In the genomic region with DNA sequence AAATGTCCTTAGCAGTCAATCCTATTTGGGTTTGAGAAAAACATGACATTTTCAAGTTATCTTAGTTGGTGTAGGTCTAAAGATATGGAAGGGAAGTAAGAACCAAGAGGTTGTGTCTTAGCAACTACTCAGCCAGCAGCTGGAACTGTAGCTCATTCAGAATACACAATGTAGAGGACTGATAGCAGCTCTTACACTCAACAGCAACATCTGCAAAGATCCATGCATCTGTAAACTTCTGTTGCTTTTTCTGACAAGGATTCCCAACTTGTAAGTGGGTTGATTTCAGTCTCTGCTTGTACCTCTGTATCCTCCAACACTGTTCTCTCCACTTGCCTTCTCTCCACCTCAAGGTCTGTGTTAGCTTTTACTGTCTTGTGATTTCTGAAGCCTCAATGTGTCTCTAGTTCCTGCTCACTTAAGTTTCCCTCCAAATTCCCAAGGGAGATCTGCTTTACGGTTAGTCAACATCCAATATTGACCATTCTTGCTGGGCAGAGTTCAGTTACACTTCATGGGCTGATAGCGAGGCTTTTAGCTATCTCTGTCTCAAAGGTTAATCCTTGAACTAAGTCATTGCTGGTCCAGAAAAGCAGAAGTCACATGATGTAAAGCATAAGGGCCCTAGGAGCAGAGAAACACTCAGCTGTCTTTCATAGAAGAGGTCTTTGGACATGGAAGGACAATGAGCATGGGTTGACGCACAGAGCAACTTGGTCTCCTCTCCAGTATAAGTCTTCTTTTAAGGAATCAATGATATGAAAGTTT, we compare ENCODE assay signal across 20 cellular contexts.
"Had no signal": no experiment of that assay in that cellular context is flagged by ENCODE, and none has a peak within 500 bp of the region (broad histone marks: within the 10 kb centered on the region; RNA-seq: fewer than 3 reads in every experiment).

No MANE protein-coding gene starts in this region.

- H3K4me3 ChIP-seq: coronary artery, prostate gland, smooth muscle cell, upper lobe of right lung had no signal

- H3K4me1 ChIP-seq: prostate gland, upper lobe of right lung had no signal

- H3K27ac ChIP-seq: coronary artery, prostate gland, upper lobe of right lung had no signal

- H3K36me3 ChIP-seq: prostate gland, upper lobe of right lung had no signal

- H3K4me2 ChIP-seq: smooth muscle cell had no signal

- DNase-seq: activated B cell treated with CpG ODN at 0.5 μM for 24 hours; activated CD4-positive, alpha-beta T cell treated with anti-CD3 and anti-CD28 coated beads for 48 hours; activated CD8-positive, alpha-beta memory T cell treated with anti-CD3 and anti-CD28 coated beads, Interleukin-2, amount 50 U/mL, for 48 hours; activated gamma-delta T cell; activated T-cell treated with anti-CD3 and anti-CD28 coated beads, Interleukin-2, amount 50 U/mL, for 72 hours; amniotic stem cell; central memory CD4-positive, alpha-beta T cell; hippocampal formation; kidney; left ventricle myocardium superior; right cardiac atrium; stimulated activated CD4-positive, alpha-beta T cell treated with anti-CD3 and anti-CD28 coated beads, Interleukin-4, amount 100 ng/mL, for 4 hours; stimulated activated CD8-positive, alpha-beta memory T cell treated with anti-CD3 and anti-CD28 coated beads, Interleukin-4, amount 100 ng/mL, for 48 hours; stimulated activated naive CD8-positive, alpha-beta T cell treated with anti-CD3 and anti-CD28 coated beads, Interleukin-15, amount 100 ng/mL, for 72 hours; T-helper 17 cell; upper lobe of right lung had no signal

- H3K27me3 ChIP-seq: upper lobe of right lung had no signal

- FAIRE-seq: kidney had no signal

- H3K9me3 ChIP-seq: prostate gland, upper lobe of right lung had no signal

- ATAC-seq: activated T-cell treated with anti-CD3 and anti-CD28 coated beads, Interleukin-2, amount 50 U/mL, for 72 hours; esophagus mucosa; left ventricle myocardium superior; T-helper 17 cell; upper lobe of right lung had no signal
